37 cellular contexts compared by ENCODE assay signal in the genomic region with DNA sequence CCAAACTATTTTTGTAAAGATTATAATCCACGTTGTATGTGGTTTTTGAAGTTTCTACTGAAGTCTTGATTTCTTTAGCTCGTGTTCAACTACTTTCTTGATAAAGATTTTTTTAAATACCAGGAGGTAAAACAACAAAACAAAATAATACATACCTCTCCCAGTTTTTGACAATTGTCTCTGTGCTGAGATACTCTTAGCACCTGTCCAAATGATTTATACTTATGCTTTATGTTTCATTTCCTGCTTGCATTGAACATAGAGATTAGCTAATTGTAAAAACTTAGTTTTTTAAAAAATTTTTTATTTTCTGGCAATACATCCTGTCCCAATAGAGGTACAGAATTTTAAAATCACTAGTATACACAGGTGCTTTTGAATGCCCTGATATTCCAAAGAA.
"Had no signal": no experiment of that assay in that cellular context is flagged by ENCODE, and none has a peak within 500 bp of the region (broad histone marks: within the 10 kb centered on the region; RNA-seq: fewer than 3 reads in every experiment).

No MANE protein-coding gene starts in this region.

- H3K4me2 ChIP-seq: KMS-11, PC-9 had no signal

- FAIRE-seq: bronchial epithelial cell, colon, RCC 7860, TTC549 had no signal

- H3K9ac ChIP-seq: KMS-11 had no signal

- ATAC-seq: activated CD4-positive, alpha-beta T cell treated with anti-CD3 and anti-CD28 coated beads for 36 hours; activated CD4-positive, CD25-positive, alpha-beta regulatory T cell treated with anti-CD3 and anti-CD28 coated beads, Interleukin-2, amount 50 U/mL, for 24 hours; activated CD8-positive, alpha-beta T cell treated with anti-CD3 and anti-CD28 coated beads, Interleukin-2, amount 10 ng/mL, durations not matched to agents 7 days and 5 days; activated naive CD8-positive, alpha-beta T cell treated with anti-CD3 and anti-CD28 coated beads, Interleukin-2, amount 50 U/mL, for 24 hours; Right ventricle myocardium inferior; SK-N-SH treated with all-trans-retinoic acid at 6 μM for 48 hours; WTC11 had no signal

- H3K27ac ChIP-seq: KMS-11, PC-9, RWPE1 had no signal

- H3K4me3 ChIP-seq: PC-9 had no signal

- DNase-seq: activated CD4-positive, alpha-beta T cell treated with anti-CD3 and anti-CD28 coated beads for 36 hours; activated CD4-positive, alpha-beta T cell treated with anti-CD3 and anti-CD28 coated beads, Interleukin-2, amount 10 ng/mL, durations not matched to agents 7 days and 5 days; activated CD4-positive, alpha-beta T cell treated with anti-CD3 and anti-CD28 coated beads, Interleukin-2, amount 50 U/mL, for 48 hours; activated CD8-positive, alpha-beta T cell treated with anti-CD3 and anti-CD28 coated beads, Interleukin-2, amount 10 ng/mL, durations not matched to agents 7 days and 5 days; activated gamma-delta T cell; activated naive CD4-positive, alpha-beta T cell treated with anti-CD3 and anti-CD28 coated beads for 36 hours; activated naive CD8-positive, alpha-beta T cell treated with anti-CD3 and anti-CD28 coated beads, Interleukin-2, amount 50 U/mL, for 24 hours; activated T-cell treated with anti-CD3 and anti-CD28 coated beads, Interleukin-2, amount 50 U/mL, for 24 hours; anterior cingulate cortex; caudate nucleus; cerebellar nuclear complex; NCI-H1105; NCI-H1417 treated with DMSO at 0.1 percent for 48 hours; NCI-H187 treated with DMSO at 0.1 percent for 48 hours; NCI-H2081; NCI-H2171 treated with DMSO at 0.1 percent for 48 hours; NCI-H2227 treated with DMSO at 0.1 percent for 48 hours; NCI-H446; NCI-H524; NCI-H69; NCI-H82; PC-9; SIG-M5; SW 1271; T-helper 1 cell; T-helper 2 cell; T1000 had no signal

- H2AFZ ChIP-seq: PC-9 had no signal
